In genomic region chr6:31794866-31795615, GRCh38 we compare ENCODE assay signal across 7 cellular contexts. TPM values are rescaled to one million over a fixed set of nuclear protein-coding genes. Genes with fewer than 3 reads are reported as not detected.
DNase-seq lines count a peak whose midpoint lies in the region; ATAC-seq and TF ChIP-seq lines count a peak whose summit lies in the region.

No MANE protein-coding gene starts in this region.

- peak overlapping the region; percentile 99 for H3K4me2 ChIP-seq in SK-N-SH

- no peaks in the 10 kb centered on the region for H3K9me2 ChIP-seq in SK-N-SH

- no peaks in the 10 kb centered on the region for H4K20me1 ChIP-seq in SK-N-SH (ENCODE audit: insufficient read depth)

- TF ChIP-seq EP300 in SK-N-SH (IDR thresholded peaks at IDR 0.05; ENCODE audit: borderline replicate concordance in 1 of 2, low read depth in 1 of 2, low read length in 1 of 2), result no peak

- H3K9ac ChIP-seq in SK-N-SH, result peak overlapping the region; percentile 84

- H3K27me3 Mint-ChIP-seq in natural killer cell treated with Interleukin-12 subunit alpha and Interleukin-12 subunit beta and Interleukin-15 and Interleukin-18, amount 100 ng/mL, for 72 hours, result no peaks in the 10 kb centered on the region

- no peaks in the 10 kb centered on the region for H3K9me3 ChIP-seq in SK-N-SH

- no peaks in the 10 kb centered on the region for H3K9me3 Mint-ChIP-seq in natural killer cell treated with Interleukin-12 subunit alpha and Interleukin-12 subunit beta and Interleukin-15 and Interleukin-18, amount 100 ng/mL, for 72 hours

- peaks cover 37% of the 10 kb centered on the region for H3K79me2 ChIP-seq in SK-N-SH (ENCODE audit: insufficient read depth)

- peak overlapping the region; percentile 45; the same call in 1 of the 2 replicates for H2AFZ ChIP-seq in SK-N-SH (ENCODE audit: low read depth)

- H3K4me1 ChIP-seq in SK-N-SH (ENCODE audit: control insufficient read depth in 1 of 2, insufficient read depth in 2 of 2, low read depth in 1 of 2, low read length in 1 of 2), result peaks cover 3 to 12% of the 10 kb centered on the region in 2 experiments; a peak in 3 of 4 replicates

- 2% methylated on average over 29 of the region's 44 CpGs for WGBS in SK-N-SH (ENCODE audit: low lambda C conversion rate)

- H3K27me3 ChIP-seq in SK-N-SH (ENCODE audit: insufficient read depth), result no peaks in the 10 kb centered on the region

- H3K4me1 Mint-ChIP-seq in natural killer cell treated with Interleukin-12 subunit alpha and Interleukin-12 subunit beta and Interleukin-15 and Interleukin-18, amount 100 ng/mL, for 72 hours (ENCODE audit: low read depth in 2 of 2), result peaks cover 28 to 32% of the 10 kb centered on the region in 2 donors

- peak; percentile 68 for DNase-seq in GM10266 (ENCODE audit: extremely low spot score)
- peak; percentile 64 for DNase-seq in HEK293T (ENCODE audit: extremely low spot score)
- DNase-seq in SK-N-SH, result peak; percentile 80
- no peak for DNase-seq in epithelial cell of proximal tubule (ENCODE audit: low read depth)
- no peak for DNase-seq in natural killer cell treated with Interleukin-12 subunit alpha and Interleukin-12 subunit beta and Interleukin-15 and Interleukin-18, amount 100 ng/mL, for 72 hours (ENCODE audit: low spot score)
- no peak for DNase-seq in mesenteric fat pad (ENCODE audit: low spot score)
- no peak for DNase-seq in putamen (ENCODE audit: low spot score)

- TF ChIP-seq RAD21 in SK-N-SH (IDR thresholded peaks at IDR 0.05; ENCODE audit: low read length), result no peak

- no peak for TF ChIP-seq CTCF in GM10266 (IDR thresholded peaks at IDR 0.05; ENCODE audit: control insufficient read depth, insufficient read depth, low read depth, missing control alignments)
- no peak for TF ChIP-seq CTCF in SK-N-SH (IDR thresholded peaks at IDR 0.05)
- TF ChIP-seq CTCF in epithelial cell of proximal tubule (conservative IDR thresholded peaks at IDR 0.05; ENCODE audit: low read depth, low read length), result no peak

- POLR2A ChIA-PET in HEK293T (lab: Yijun Ruan, JAX) (interaction anchor here (0.7 to 5.6 kb wide), 17 partner anchors 8 to 155 kb away, joined by 3 to 77 read pairs (median 5); partner anchors contain the start of genes C6orf47, DDAH2, GPANK1 and HSPA1A), SK-N-SH (lab: Yijun Ruan, JAX) (interaction anchor here (0.8 to 1.8 kb wide), 11 partner anchors 12 to 1177 kb away, joined by 3 to 24 read pairs (median 3); partner anchors contain the start of genes ABHD16A, CLIC1, DDX39B and HSPA1A)

- peaks cover 23% of the 10 kb centered on the region for H3F3A ChIP-seq in SK-N-SH (replicated peaks; ENCODE audit: insufficient read depth)

- H3K36me3 Mint-ChIP-seq in natural killer cell treated with Interleukin-12 subunit alpha and Interleukin-12 subunit beta and Interleukin-15 and Interleukin-18, amount 100 ng/mL, for 72 hours, result peaks cover 6% of the 10 kb centered on the region

- CTCF ChIA-PET in HEK293T (lab: Yijun Ruan, JAX) (interaction anchor here (1.1 to 1.7 kb wide), 2 partner anchors 12 to 92 kb away, joined by 3 to 5 read pairs; partner anchors contain the start of genes ABHD16A and LSM2), SK-N-SH (lab: Yijun Ruan, JAX) (interaction anchor here (0.8 to 3.0 kb wide), 13 partner anchors 9 to 249 kb away, joined by 3 to 37 read pairs (median 7); partner anchors contain the start of genes ATP6V1G2, DDAH2, HSPA1A and HSPA1L)

- H3K4me3 Mint-ChIP-seq in natural killer cell treated with Interleukin-12 subunit alpha and Interleukin-12 subunit beta and Interleukin-15 and Interleukin-18, amount 100 ng/mL, for 72 hours, result peak overlapping the region; percentile 81

- peak overlapping the region; percentile 80 to 82 for H3K4me3 ChIP-seq in SK-N-SH (ENCODE audit: low read depth in 2 of 2, low read length in 1 of 2)
- H3K4me3 ChIP-seq in epithelial cell of proximal tubule (ENCODE audit: low read depth, low read length), result peak overlapping the region; percentile 84

- peak overlapping the region; percentile 94 to 98 for H3K27ac Mint-ChIP-seq in natural killer cell treated with Interleukin-12 subunit alpha and Interleukin-12 subunit beta and Interleukin-15 and Interleukin-18, amount 100 ng/mL, for 72 hours

- ATAC-seq in natural killer cell treated with Interleukin-12 subunit alpha and Interleukin-12 subunit beta and Interleukin-15 and Interleukin-18, amount 100 ng/mL, for 72 hours, result peak in 1 of 2 donors; percentile 17

- H3K27ac ChIP-seq in SK-N-SH (ENCODE audit: low read depth in 2 of 2, low read length in 1 of 2), result peak overlapping the region; percentile 72 to 96

- H3K36me3 ChIP-seq in SK-N-SH (replicated peaks in 1 of 2; ENCODE audit: control insufficient read depth in 1 of 2, insufficient read depth in 2 of 2, low read length in 1 of 2), result peaks cover 16 to 23% of the 10 kb centered on the region in 2 experiments

TF ChIP-seq in HEK293T, 16 proteins besides CTCF, POLR2A, EP300 and RAD21 (continues in another document):
- TF ChIP-seq BHLHE40 (IDR thresholded peaks at IDR 0.05; ENCODE audit: borderline replicate concordance) (no peak), L3MBTL2 (conservative IDR thresholded peaks at IDR 0.05) (peak; percentile 88), TARDBP (IDR thresholded peaks at IDR 0.05) (no peak), FOXM1 (IDR thresholded peaks at IDR 0.05; ENCODE audit: borderline replicate concordance) (0 out of 2 replicates have a peak, but pooled peaks have one; percentile 37), LEF1 (IDR thresholded peaks at IDR 0.05; ENCODE audit: borderline replicate concordance) (no peak), HDGF (IDR thresholded peaks at IDR 0.05; ENCODE audit: borderline replicate concordance) (no peak), ARNT (IDR thresholded peaks at IDR 0.05) (no peak), NFRKB (IDR thresholded peaks at IDR 0.05) (no peak)

TF ChIP-seq in SK-N-SH, 30 proteins besides CTCF, POLR2A, EP300 and RAD21:
- TF ChIP-seq TCF12 (IDR thresholded peaks at IDR 0.05), result no peak
TF ChIP-seq in SK-N-SH: peak in this region for 0.

RNA-seq across cellular contexts. Expression of gene VARS1, which starts 0.5 kb away (rescaled TPM):
- 22.2 and 35.1 TPM in 2 replicates for polyA plus RNA-seq in SK-N-SH (2012; rRNA removed)
- polyA plus RNA-seq in SK-N-SH (2012; cell fraction: cytosol; rRNA removed), result 13.7 and 19.2 TPM in 2 replicates
- polyA plus RNA-seq in SK-N-SH (2012; cell fraction: nucleus; rRNA removed), result 98.2 and 118 TPM in 2 replicates
- total RNA-seq in epithelial cell of proximal tubule, result 113 and 166 TPM in 2 replicates
- 100 to 1,000 TPM in 1 of 2 donors, 10 to 100 TPM in 1; 90.7 to 226 TPM for total RNA-seq in natural killer cell treated with Interleukin-12 subunit alpha and Interleukin-12 subunit beta and Interleukin-15 and Interleukin-18, amount 100 ng/mL, for 72 hours
- 62.6 TPM for total RNA-seq in mesenteric fat pad

RNA-seq across cellular contexts. Expression of gene LSM2, which starts 11.7 kb away (rescaled TPM):
- polyA plus RNA-seq in SK-N-SH (2012; rRNA removed), result 47.8 and 79.1 TPM in 2 replicates
- polyA plus RNA-seq in SK-N-SH (2012; cell fraction: cytosol; rRNA removed), result 55.5 and 67.6 TPM in 2 replicates
- 18.5 and 22.9 TPM in 2 replicates for polyA plus RNA-seq in SK-N-SH (2012; cell fraction: nucleus; rRNA removed)
- total RNA-seq in epithelial cell of proximal tubule (112 and 157 TPM in 2 replicates), mesenteric fat pad (25.7 TPM)
- total RNA-seq in natural killer cell treated with Interleukin-12 subunit alpha and Interleukin-12 subunit beta and Interleukin-15 and Interleukin-18, amount 100 ng/mL, for 72 hours, result 100 to 1,000 TPM in 1 of 2 donors, 10 to 100 TPM in 1; 94.6 to 113 TPM

RNA-seq across cellular contexts. Expression of gene VWA7, which starts 17.9 kb away (rescaled TPM):
- polyA plus RNA-seq in SK-N-SH (2012; rRNA removed), result 0.45 and 0.56 TPM in 2 replicates
- 0.33 and 0.71 TPM in 2 replicates for polyA plus RNA-seq in SK-N-SH (2012; cell fraction: cytosol; rRNA removed)
- 3.3 and 3.5 TPM in 2 replicates for polyA plus RNA-seq in SK-N-SH (2012; cell fraction: nucleus; rRNA removed)
- total RNA-seq in epithelial cell of proximal tubule (0.65 and 2.2 TPM in 2 replicates), mesenteric fat pad (0.77 TPM)
- total RNA-seq in natural killer cell treated with Interleukin-12 subunit alpha and Interleukin-12 subunit beta and Interleukin-15 and Interleukin-18, amount 100 ng/mL, for 72 hours, result 1 to 10 TPM; 1.4 to 2.1 TPM

RNA-seq across cellular contexts. Expression of gene HSPA1L, which starts 20.0 kb away (rescaled TPM):
- 0.69 and 0.83 TPM in 2 replicates for polyA plus RNA-seq in SK-N-SH (2012; rRNA removed)
- polyA plus RNA-seq in SK-N-SH (2012; cell fraction: cytosol; rRNA removed), result 0.79 and 0.85 TPM in 2 replicates
- 0.39 and 0.54 TPM in 2 replicates for polyA plus RNA-seq in SK-N-SH (2012; cell fraction: nucleus; rRNA removed)
- 0.29 and 0.35 TPM in 2 replicates for total RNA-seq in epithelial cell of proximal tubule
- 1 to 10 TPM; 1.7 to 4.1 TPM for total RNA-seq in natural killer cell treated with Interleukin-12 subunit alpha and Interleukin-12 subunit beta and Interleukin-15 and Interleukin-18, amount 100 ng/mL, for 72 hours
- total RNA-seq in mesenteric fat pad, result 0.84 TPM

RNA-seq across cellular contexts. Expression of gene HSPA1A, which starts 20.3 kb away (rescaled TPM):
- polyA plus RNA-seq in SK-N-SH (2012; rRNA removed), result 71.1 and 119 TPM in 2 replicates
- polyA plus RNA-seq in SK-N-SH (2012; cell fraction: cytosol; rRNA removed), result 53.6 and 67.5 TPM in 2 replicates
- polyA plus RNA-seq in SK-N-SH (2012; cell fraction: nucleus; rRNA removed), result 83.3 and 95.8 TPM in 2 replicates
- total RNA-seq in epithelial cell of proximal tubule (116 and 139 TPM in 2 replicates), mesenteric fat pad (139 TPM)
- total RNA-seq in natural killer cell treated with Interleukin-12 subunit alpha and Interleukin-12 subunit beta and Interleukin-15 and Interleukin-18, amount 100 ng/mL, for 72 hours, result 100 to 1,000 TPM; 160 to 262 TPM

Comparison
In these comparisons a context has a peak if more than half of its experiments do, and no peak if none do; other contexts are left out.
1. DNase-seq: peak in GM10266 (single experiment), HEK293T (single experiment) and SK-N-SH (single experiment); none in epithelial cell of proximal tubule (single experiment), natural killer cell treated with Interleukin-12 subunit alpha and Interleukin-12 subunit beta and Interleukin-15 and Interleukin-18, amount 100 ng/mL, for 72 hours (single experiment), mesenteric fat pad (single experiment) and putamen (single experiment).